ENCODE assay signal across 1 cellular context in the genomic region with DNA sequence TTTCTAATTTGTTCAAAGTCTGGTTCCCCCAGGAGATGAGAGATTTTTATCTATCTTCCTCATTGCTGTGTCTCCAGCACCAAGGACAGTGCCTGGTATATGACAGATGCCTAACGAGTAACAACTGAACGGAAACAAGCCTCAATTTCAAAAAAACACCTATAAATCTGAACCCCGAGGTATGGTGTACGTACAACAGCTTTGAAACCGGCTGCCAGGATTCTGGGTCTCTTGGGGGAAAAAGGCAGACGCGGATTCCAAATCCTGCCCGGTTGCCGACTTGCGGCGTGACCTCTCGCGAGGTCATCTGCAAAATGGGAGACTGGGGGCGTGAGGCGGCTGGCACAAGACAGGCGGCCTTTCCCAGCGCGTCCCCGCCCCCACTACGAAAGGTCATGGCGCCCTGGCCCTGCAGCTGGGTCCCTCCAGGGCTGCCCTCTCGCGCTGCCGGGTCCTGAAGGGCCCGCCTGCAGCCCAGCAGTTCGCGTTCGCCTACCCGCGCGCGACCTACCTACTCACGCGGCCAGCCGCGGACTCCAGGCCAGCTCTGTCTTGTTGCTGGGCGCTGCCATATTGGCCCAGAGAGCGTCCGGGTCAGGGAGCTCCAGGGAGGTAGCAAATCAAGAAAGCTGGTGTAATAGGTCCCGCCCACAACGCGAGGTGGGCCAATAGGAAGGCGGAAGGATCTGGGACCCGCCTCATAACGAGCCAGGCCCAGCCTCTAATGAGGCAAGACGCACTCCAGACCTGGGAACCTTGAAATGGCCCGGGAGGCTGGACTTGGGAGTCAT.
TF ChIP-seq lines count a peak whose summit lies in the region.

ECSIT (minus strand) TSS at position 584 of the 791 bp plus-strand sequence. CDS start 9,964 bp downstream, outside the sequence.

TF ChIP-seq in K562, 482 proteins besides CTCF, POLR2A, EP300 and RAD21 (continued from another document and continues in another):
- TF ChIP-seq ZNF507 (tag; conservative IDR thresholded peaks at IDR 0.05) (no peak), ZBTB40 (IDR thresholded peaks at IDR 0.05) (peak; percentile 92), ZBTB40 (CRISPR knock-in tag; IDR thresholded peaks at IDR 0.05) (no peak), E2F6 (IDR thresholded peaks at IDR 0.05; ENCODE audit: borderline replicate concordance in 1 of 2, extremely low read depth in 1 of 2, insufficient read depth in 1 of 2, insufficient read length in 1 of 2, low read depth in 1 of 2, low read length in 1 of 2, poor library complexity in 1 of 2, severe bottlenecking in 1 of 2) (no peak), ZNF707 (CRISPR knock-in tag; conservative IDR thresholded peaks at IDR 0.05) (no peak), SRF (CRISPR knock-in tag; IDR thresholded peaks at IDR 0.05) (peak in 1 of 2 experiments; percentile 93; a peak in 1 of 4 replicates), ZMIZ1 (IDR thresholded peaks at IDR 0.05; ENCODE audit: low read depth in 2 of 2, low read length in 2 of 2) (no peak), GATAD2A (IDR thresholded peaks at IDR 0.05) (no peak), CCAR2 (IDR thresholded peaks at IDR 0.05; ENCODE audit: low read depth, low read length) (no peak), ZKSCAN3 (CRISPR knock-in tag; IDR thresholded peaks at IDR 0.05) (no peak), L3MBTL2 (IDR thresholded peaks at IDR 0.05) (no peak; the same call in 1 of the 2 replicates), CHD1 (IDR thresholded peaks at IDR 0.05; ENCODE audit: low read length) (no peak), RBM34 (IDR thresholded peaks at IDR 0.05; ENCODE audit: borderline replicate concordance, insufficient read depth, low read length) (no peak), CEBPZ (IDR thresholded peaks at IDR 0.05; ENCODE audit: borderline replicate concordance, low read depth, low read length) (peak; percentile 46; the same call in 1 of the 2 replicates), HNRNPH1 (optimal IDR thresholded peaks at IDR 0.05; ENCODE audit: low read depth, low read length) (no peak), RNF2 (IDR thresholded peaks at IDR 0.05) (no peak), ZNF263 (CRISPR knock-in tag; IDR thresholded peaks at IDR 0.05; ENCODE audit: borderline replicate concordance) (no peak), NCOA2 (IDR thresholded peaks at IDR 0.05; ENCODE audit: partially characterized antibody in 2 of 2) (no peak), PPARD (CRISPR knock-in tag; IDR thresholded peaks at IDR 0.05) (no peak), SMARCA5 (IDR thresholded peaks at IDR 0.05) (no peak), ZBTB2 (IDR thresholded peaks at IDR 0.05) (0 out of 2 replicates have a peak, but pooled peaks have one; percentile 4), ZNF785 (CRISPR knock-in tag; IDR thresholded peaks at IDR 0.05) (no peak), RBM22 (IDR thresholded peaks at IDR 0.05; ENCODE audit: low read depth, low read length, poor library complexity, severe bottlenecking) (no peak), TCF7L2 (IDR thresholded peaks at IDR 0.05; ENCODE audit: low read depth, low read length) (peak; percentile 76)
- TF ChIP-seq, protein P1, sequence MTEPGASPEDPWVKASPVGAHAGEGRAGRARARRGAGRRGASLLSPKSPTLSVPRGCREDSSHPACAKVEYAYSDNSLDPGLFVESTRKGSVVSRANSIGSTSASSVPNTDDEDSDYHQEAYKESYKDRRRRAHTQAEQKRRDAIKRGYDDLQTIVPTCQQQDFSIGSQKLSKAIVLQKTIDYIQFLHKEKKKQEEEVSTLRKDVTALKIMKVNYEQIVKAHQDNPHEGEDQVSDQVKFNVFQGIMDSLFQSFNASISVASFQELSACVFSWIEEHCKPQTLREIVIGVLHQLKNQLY (CRISPR knock-in tag; conservative IDR thresholded peaks at IDR 0.05), result no peak
